ENCODE assay signal across 11 cellular contexts in genomic region chr9:126791406-126792230, GRCh38. TPM values are rescaled to one million over a fixed set of nuclear protein-coding genes. Genes with fewer than 3 reads are reported as not detected.
DNase-seq lines count a peak whose midpoint lies in the region; ATAC-seq and TF ChIP-seq lines count a peak whose summit lies in the region.
"Had no signal": no experiment of that assay in that cellular context is flagged by ENCODE, and none has a peak within 500 bp of the region (broad histone marks: within the 10 kb centered on the region; RNA-seq: fewer than 3 reads in every experiment).

No MANE protein-coding gene starts in this region.

- H3K9me3 Mint-ChIP-seq in activated CD8-positive, alpha-beta T cell treated with anti-CD3 and anti-CD28 coated beads, Interleukin-2, amount 10 ng/mL, durations not matched to agents 7 days and 5 days (ENCODE audit: insufficient read depth), result no peaks in the 10 kb centered on the region

- peak overlapping the region; percentile 45 for H3K27ac ChIP-seq in osteoblast (ENCODE audit: low read depth, low read length)
- H3K27ac ChIP-seq: HL-60 had no signal

- TF ChIP-seq CTCF in osteoblast (IDR thresholded peaks at IDR 0.05; ENCODE audit: extremely low read depth, low read depth, low read length) (no peak), GM13977 (IDR thresholded peaks at IDR 0.05; ENCODE audit: extremely low read depth, insufficient read depth, missing control alignments) (no peak)

- H3K27ac Mint-ChIP-seq in activated CD8-positive, alpha-beta T cell treated with anti-CD3 and anti-CD28 coated beads, Interleukin-2, amount 10 ng/mL, durations not matched to agents 7 days and 5 days, result no peak overlapping the region
- H3K27ac Mint-ChIP-seq: memory B cell had no signal

- ATAC-seq in activated CD8-positive, alpha-beta T cell treated with anti-CD3 and anti-CD28 coated beads, Interleukin-2, amount 10 ng/mL, durations not matched to agents 7 days and 5 days, result no peak

- no peak overlapping the region for H3K4me3 Mint-ChIP-seq in activated CD8-positive, alpha-beta T cell treated with anti-CD3 and anti-CD28 coated beads, Interleukin-2, amount 10 ng/mL, durations not matched to agents 7 days and 5 days
- H3K4me3 Mint-ChIP-seq: memory B cell had no signal

- in situ Hi-C loops in GM13977 (cut with MboI; ENCODE audit: low pct_unique_long_range_greater_than_20kb, low sequenced_read_pairs, unreplicated experiment), result no loop called here

- H3K36me3 Mint-ChIP-seq in activated CD8-positive, alpha-beta T cell treated with anti-CD3 and anti-CD28 coated beads, Interleukin-2, amount 10 ng/mL, durations not matched to agents 7 days and 5 days (ENCODE audit: low read depth), result no peaks in the 10 kb centered on the region

- H3K4me2 ChIP-seq in osteoblast (ENCODE audit: insufficient read depth, low read length), result no peak overlapping the region

- no peaks in the 10 kb centered on the region for H4K20me1 ChIP-seq in osteoblast (ENCODE audit: insufficient read depth, low read length)

- H3K27me3 Mint-ChIP-seq in activated CD8-positive, alpha-beta T cell treated with anti-CD3 and anti-CD28 coated beads, Interleukin-2, amount 10 ng/mL, durations not matched to agents 7 days and 5 days (ENCODE audit: low read depth), result peaks cover 51% of the 10 kb centered on the region

- peaks cover 3% of the 10 kb centered on the region for H3K27me3 ChIP-seq in osteoblast (ENCODE audit: insufficient read depth, low read length)

- no peak overlapping the region for H3K4me3 ChIP-seq in osteoblast (ENCODE audit: insufficient read depth, low read length)

- no peaks in the 10 kb centered on the region for H3K9me3 ChIP-seq in osteoblast (ENCODE audit: low read depth, low read length)

- peak overlapping the region; percentile 36 for H2AFZ ChIP-seq in osteoblast (ENCODE audit: low read length)

- H3K36me3 ChIP-seq in osteoblast (ENCODE audit: insufficient read depth, low read length), result no peaks in the 10 kb centered on the region

- no peaks in the 10 kb centered on the region for H3K79me2 ChIP-seq in osteoblast (ENCODE audit: insufficient read depth, low read length)

- DNase-seq in DMS53 treated with DMSO at 0.1 percent for 48 hours (lab: John Stamatoyannopoulos, UW; ENCODE audit: unreplicated experiment) (peak; percentile 50), NCI-H226 (peak; percentile 82), epidermal melanocyte (ENCODE audit: insufficient read length, low spot score) (peak; percentile 41), osteoblast (ENCODE audit: insufficient read length, low spot score, missing footprints) (peak; percentile 94), SW480 (ENCODE audit: low spot score) (no peak), HUDEP-2 (lab: John Stamatoyannopoulos, UW; ENCODE audit: unreplicated experiment in 76 of 76) (no peak), GM13977 (ENCODE audit: low spot score) (no peak)
- DNase-seq in activated CD8-positive, alpha-beta T cell treated with anti-CD3 and anti-CD28 coated beads, Interleukin-2, amount 10 ng/mL, durations not matched to agents 7 days and 5 days, result no peak
- DNase-seq: cortex of kidney had no signal

- no peaks in the 10 kb centered on the region for H3K4me1 Mint-ChIP-seq in activated CD8-positive, alpha-beta T cell treated with anti-CD3 and anti-CD28 coated beads, Interleukin-2, amount 10 ng/mL, durations not matched to agents 7 days and 5 days (ENCODE audit: low read depth)
- H3K4me1 Mint-ChIP-seq: memory B cell had no signal

- POLR2A ChIA-PET in activated CD8-positive, alpha-beta T cell treated with anti-CD3 and anti-CD28 coated beads, Interleukin-2, amount 10 ng/mL, durations not matched to agents 7 days and 5 days (lab: Charles Lee), result no interaction called here

- H3K4me1 ChIP-seq in osteoblast (ENCODE audit: insufficient read depth, low read length), result peaks cover 26% of the 10 kb centered on the region

- CTCF ChIA-PET in activated CD8-positive, alpha-beta T cell treated with anti-CD3 and anti-CD28 coated beads, Interleukin-2, amount 10 ng/mL, durations not matched to agents 7 days and 5 days (lab: Charles Lee), result interaction anchor here (1.4 to 6.9 kb wide), 2 partner anchors 10 to 86 kb away, joined by 6 to 45 read pairs; no protein-coding TSS in a partner anchor

RNA-seq across cellular contexts. Expression of gene ZBTB43, which starts 13.2 kb away (rescaled TPM):
- total RNA-seq in osteoblast, result 17.7 and 18.1 TPM in 2 replicates
- total RNA-seq in activated CD8-positive, alpha-beta T cell treated with anti-CD3 and anti-CD28 coated beads, Interleukin-2, amount 10 ng/mL, durations not matched to agents 7 days and 5 days, result 10 to 100 TPM; 13.6 to 19.1 TPM

Comparison
In these comparisons a context has a peak if more than half of its experiments do, and no peak if none do; other contexts are left out.
1. DNase-seq: peak in DMS53 treated with DMSO at 0.1 percent for 48 hours (single experiment), NCI-H226 (single experiment), epidermal melanocyte (single experiment) and osteoblast (single experiment); none in SW480 (single experiment), HUDEP-2 (0 of 76), GM13977 (single experiment) and activated CD8-positive, alpha-beta T cell treated with anti-CD3 and anti-CD28 coated beads, Interleukin-2, amount 10 ng/mL, durations not matched to agents 7 days and 5 days (single experiment).